Comparison of ENCODE assay signal across 35 cellular contexts in the genomic region with DNA sequence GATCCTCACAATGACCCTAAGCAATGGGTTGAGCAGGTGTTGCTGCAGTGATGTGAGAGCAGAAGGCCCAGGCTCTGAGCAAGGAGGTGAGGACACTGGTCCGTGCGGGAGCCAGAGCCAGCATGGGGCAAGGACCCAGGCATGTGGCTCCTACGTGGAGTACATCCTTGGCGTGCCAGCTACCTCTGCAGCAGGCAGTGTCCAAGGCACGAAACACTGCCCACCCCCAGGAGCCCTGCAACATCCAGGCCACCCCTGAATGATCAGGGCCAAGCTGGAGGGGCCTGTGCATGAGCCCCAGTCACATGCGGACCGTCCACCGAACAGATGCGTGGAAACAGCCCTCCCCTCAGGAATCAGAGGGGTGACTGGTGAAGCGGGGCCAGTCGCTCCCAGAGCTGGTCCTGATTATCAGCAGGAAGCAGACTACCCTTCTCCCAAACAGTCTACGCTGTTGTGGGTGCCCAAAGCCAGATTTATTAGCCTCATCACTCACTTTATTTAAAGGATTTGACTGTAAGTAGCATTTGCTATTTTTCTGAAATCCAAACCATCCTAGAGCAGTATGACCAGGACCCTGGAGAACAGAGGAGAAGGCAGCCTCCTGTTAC. TPM values are rescaled to one million over a fixed set of nuclear protein-coding genes. Genes with fewer than 3 reads are reported as not detected.
"Had no signal": no experiment of that assay in that cellular context is flagged by ENCODE, and none has a peak within 500 bp of the region (broad histone marks: within the 10 kb centered on the region; RNA-seq: fewer than 3 reads in every experiment).

No MANE protein-coding gene starts in this region.

- H2AFZ ChIP-seq: parathyroid adenoma had no signal

- H3K9ac ChIP-seq: parathyroid adenoma had no signal

- H3K36me3 Mint-ChIP-seq: immature natural killer cell; mesothelial cell of epicardium; naive B cell; stimulated activated naive B cell treated with anti-CD40 and anti-IgM and Interleukin-4, amounts not matched to agents 10 μg/mL and 1 μg/mL and 100 μg/mL, for 72 hours had no signal

- H3K9me3 ChIP-seq: left lung, neutrophil, right atrium auricular region, right lobe of liver, stomach, thoracic aorta, tibial artery, uterus had no signal

- H3K4me3 ChIP-seq: left lung, lung, right atrium auricular region, right lobe of liver, smooth muscle cell, stomach, thoracic aorta, tibial artery, uterus had no signal

- H3K9me3 Mint-ChIP-seq: immature natural killer cell, mesothelial cell of epicardium, nephron, neural crest cell had no signal

- H3K4me1 Mint-ChIP-seq: immature natural killer cell; naive B cell; stimulated activated naive B cell treated with anti-CD40 and anti-IgM and Interleukin-4, amounts not matched to agents 10 μg/mL and 1 μg/mL and 100 μg/mL, for 72 hours had no signal

- H3K4me1 ChIP-seq: left lung, parathyroid adenoma, right atrium auricular region, right lobe of liver, stomach, tibial artery, uterus had no signal

- H3K36me3 ChIP-seq: left lung, neutrophil, right atrium auricular region, right lobe of liver, stomach, thoracic aorta, tibial artery, uterus had no signal

- DNase-seq: hypothalamus; immature natural killer cell; kidney; left colon; left lung; mesendoderm; naive B cell; occipital lobe; right lobe of liver; stimulated activated CD4-positive, alpha-beta T cell treated with anti-CD3 and anti-CD28 coated beads, Interleukin-15, amount 100 ng/mL, for 24 hours; stimulated activated CD4-positive, alpha-beta T cell treated with anti-CD3 and anti-CD28 coated beads, Interleukin-2, amount 100 ng/mL, for 24 hours; stimulated activated CD4-positive, alpha-beta T cell treated with anti-CD3 and anti-CD28 coated beads, Interleukin-4, amount 100 ng/mL, for 1 hour; stimulated activated naive B cell treated with anti-CD40 and anti-IgM and Interleukin-4, amounts not matched to agents 10 μg/mL and 1 μg/mL and 100 μg/mL, for 72 hours; stimulated activated naive CD8-positive, alpha-beta T cell treated with anti-CD3 and anti-CD28 coated beads, Interleukin-15, Interleukin-2, amounts not matched to agents 100 U/mL and 50 U/mL, for 24 hours; stomach; tibial artery; trophoblast cell; uterus had no signal

- H3K79me2 ChIP-seq: parathyroid adenoma had no signal

- H3K27me3 ChIP-seq: right atrium auricular region, right lobe of liver, uterus had no signal

- H3K27ac Mint-ChIP-seq: immature natural killer cell; mesothelial cell of epicardium; nephron; progenitor cell of endocrine pancreas; stimulated activated naive B cell treated with anti-CD40 and anti-IgM and Interleukin-4, amounts not matched to agents 10 μg/mL and 1 μg/mL and 100 μg/mL, for 72 hours had no signal

- H3K4me2 ChIP-seq: smooth muscle cell had no signal

- H3K4me3 Mint-ChIP-seq: immature natural killer cell; mesothelial cell of epicardium; naive B cell; nephron; neural crest cell; stimulated activated naive B cell treated with anti-CD40 and anti-IgM and Interleukin-4, amounts not matched to agents 10 μg/mL and 1 μg/mL and 100 μg/mL, for 72 hours had no signal

- FAIRE-seq: islet of Langerhans, kidney had no signal

- H3K27ac ChIP-seq: left lung, neutrophil, parathyroid adenoma, right atrium auricular region, right lobe of liver, stomach, thoracic aorta, tibial artery, uterus had no signal

- ATAC-seq: left colon; left lung; right lobe of liver; stimulated activated naive B cell treated with anti-CD40 and anti-IgM and Interleukin-4, amounts not matched to agents 10 μg/mL and 1 μg/mL and 100 μg/mL, for 72 hours; stimulated activated naive CD8-positive, alpha-beta T cell treated with anti-CD3 and anti-CD28 coated beads, Interleukin-15, Interleukin-2, amounts not matched to agents 100 U/mL and 50 U/mL, for 24 hours had no signal

RNA-seq across cellular contexts. Expression of gene CELF4, which starts 16.8 kb away (rescaled TPM):
- total RNA-seq: mononuclear cell, osteocyte, pulmonary artery endothelial cell, renal cortical epithelial cell, skeletal muscle tissue, thoracic aorta, ureter had no signal
- polyA plus RNA-seq: smooth muscle cell had no signal
